In the genomic region with DNA sequence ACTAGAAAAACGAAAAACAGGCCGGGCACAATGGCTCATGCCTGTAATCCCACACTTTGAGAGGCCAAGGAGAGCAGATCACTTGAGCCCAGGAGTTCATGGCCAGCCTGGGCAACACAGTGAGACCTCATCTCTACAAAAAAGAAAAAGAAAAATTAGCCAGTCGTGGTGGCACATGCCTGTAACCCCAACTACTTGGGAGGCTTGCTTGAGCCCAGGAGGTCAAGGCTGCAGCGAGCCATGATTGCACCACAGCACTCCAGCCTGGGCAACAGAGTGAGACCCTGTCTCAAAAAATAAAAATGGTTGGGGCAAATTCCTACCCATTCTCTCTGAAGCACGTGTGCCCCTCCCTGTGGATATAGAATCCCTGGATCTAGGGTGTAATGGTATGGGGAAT, we compare ENCODE assay signal across 17 cellular contexts. TPM values are rescaled to one million over a fixed set of nuclear protein-coding genes. Genes with fewer than 3 reads are reported as not detected.
DNase-seq lines count a peak whose midpoint lies in the region; ATAC-seq and TF ChIP-seq lines count a peak whose summit lies in the region.
"Had no signal": no experiment of that assay in that cellular context is flagged by ENCODE, and none has a peak within 500 bp of the region (broad histone marks: within the 10 kb centered on the region; RNA-seq: fewer than 3 reads in every experiment).

No MANE protein-coding gene starts in this region.

- peak overlapping the region; percentile 22 for H3K27ac Mint-ChIP-seq in central memory CD8-positive, alpha-beta T cell (ENCODE audit: low read depth)

- H3K27me3 ChIP-seq in right atrium auricular region, result no peaks in the 10 kb centered on the region
- no peaks in the 10 kb centered on the region for H3K27me3 ChIP-seq in right cardiac atrium (ENCODE audit: control insufficient read depth, insufficient read depth)
- no peaks in the 10 kb centered on the region for H3K27me3 ChIP-seq in psoas muscle (ENCODE audit: insufficient read depth in 3 of 3, low read length in 2 of 3)
- no peaks in the 10 kb centered on the region for H3K27me3 ChIP-seq in uterus
- H3K27me3 ChIP-seq: esophagus squamous epithelium had no signal

- peaks cover 14% of the 10 kb centered on the region for H3K4me1 Mint-ChIP-seq in central memory CD8-positive, alpha-beta T cell

- H3K4me3 ChIP-seq in right atrium auricular region, result no peak overlapping the region
- no peak overlapping the region for H3K4me3 ChIP-seq in right cardiac atrium (ENCODE audit: low read length)
- H3K4me3 ChIP-seq in psoas muscle, result no peak overlapping the region
- no peak overlapping the region for H3K4me3 ChIP-seq in uterus

- no peaks in the 10 kb centered on the region for H3K9me3 ChIP-seq in right atrium auricular region
- no peaks in the 10 kb centered on the region for H3K9me3 ChIP-seq in right cardiac atrium (ENCODE audit: control insufficient read depth, low read length)
- H3K9me3 ChIP-seq in psoas muscle, result no peaks in the 10 kb centered on the region
- H3K9me3 ChIP-seq in uterus, result no peaks in the 10 kb centered on the region
- H3K9me3 ChIP-seq: esophagus squamous epithelium had no signal

- TF ChIP-seq CTCF in right atrium auricular region (IDR thresholded peaks at IDR 0.05) (no peak), psoas muscle (IDR thresholded peaks at IDR 0.05) (no peak), uterus (IDR thresholded peaks at IDR 0.05) (no peak)

- ATAC-seq in right cardiac atrium, result no peak
- ATAC-seq in central memory CD8-positive, alpha-beta T cell (replicated peaks; ENCODE audit: extremely low read depth, poor library complexity, severe bottlenecking), result no peak
- ATAC-seq in psoas muscle, result no peak
- ATAC-seq in HG03432 (IDR thresholded peaks at IDR 0.05; ENCODE audit: unreplicated experiment), result no peak
- no peak for ATAC-seq in esophagus mucosa

- H3K4me3 Mint-ChIP-seq in central memory CD8-positive, alpha-beta T cell, result peak overlapping the region; percentile 27

- H3K36me3 ChIP-seq in right atrium auricular region (no peaks in the 10 kb centered on the region), psoas muscle (ENCODE audit: insufficient read depth in 1 of 2, low read depth in 1 of 2) (no peaks in the 10 kb centered on the region), uterus (no peaks in the 10 kb centered on the region)
- H3K36me3 ChIP-seq: esophagus squamous epithelium had no signal

- 90% methylated on average over 5 of the region's 5 CpGs for WGBS in right cardiac atrium
- WGBS in psoas muscle, 3 donors, result 88 to 96% (median 92%) methylated on average over 5 of the region's 5 CpGs

- no peak for TF ChIP-seq POLR2A in uterus (IDR thresholded peaks at IDR 0.05)

- H3K36me3 Mint-ChIP-seq in central memory CD8-positive, alpha-beta T cell (ENCODE audit: insufficient read depth), result peaks cover 6% of the 10 kb centered on the region

- intact Hi-C loops in right cardiac atrium (cut with DNase I), result loop anchor here in 1 of 4 donors (10.0 kb wide), 1 partner anchor 84 kb away; the partner anchor contains the start of gene STXBP1
- intact Hi-C loops in psoas muscle (cut with DNase I), result loop anchor here in 1 of 2 donors (2.0 kb wide), 1 partner anchor 14 kb away; no protein-coding TSS in a partner anchor
- intact Hi-C loops in uterus (cut with DNase I; ENCODE audit: low total_unique reads), result no loop called here

- no peaks in the 10 kb centered on the region for H3K9me3 Mint-ChIP-seq in central memory CD8-positive, alpha-beta T cell

- H3K4me1 ChIP-seq in right atrium auricular region (peaks cover 0 to 8% of the 10 kb centered on the region in 2 donors), right cardiac atrium (ENCODE audit: control insufficient read depth, insufficient read depth, low read length) (no peaks in the 10 kb centered on the region), psoas muscle (peaks cover 19% of the 10 kb centered on the region), uterus (no peaks in the 10 kb centered on the region)

- no peak for DNase-seq in right atrium auricular region (ENCODE audit: low spot score)
- DNase-seq in right cardiac atrium, result no peak
- DNase-seq in central memory CD8-positive, alpha-beta T cell (ENCODE audit: low spot score in 2 of 2), result no peak
- DNase-seq in psoas muscle, result no peak
- DNase-seq in uterus, result no peak
- no peak for DNase-seq in DMS53 treated with DMSO at 0.1 percent for 48 hours (lab: John Stamatoyannopoulos, UW; ENCODE audit: unreplicated experiment)
- DNase-seq: EL, esophagus squamous epithelium, mammary epithelial cell, MV-4-11, NCI-H2029 treated with DMSO at 0.1 percent for 48 hours, NCI-H510A had no signal

- H3K27me3 Mint-ChIP-seq in central memory CD8-positive, alpha-beta T cell, result no peaks in the 10 kb centered on the region

- H3K27ac ChIP-seq in right atrium auricular region, result peak overlapping the region; percentile 84 to 89
- H3K27ac ChIP-seq in right cardiac atrium (ENCODE audit: low read length), result no peak overlapping the region
- peak overlapping the region; percentile 88 for H3K27ac ChIP-seq in psoas muscle
- H3K27ac ChIP-seq in uterus, result peak overlapping the region; percentile 79 to 88

RNA-seq across cellular contexts. Expression of gene CFAP157, which starts 8.4 kb away (rescaled TPM):
- total RNA-seq in right atrium auricular region (not detected), right cardiac atrium (not detected), psoas muscle (under 1 TPM in 1 of 4 donors, not detected in 3; 0.10 TPM), uterus (1 to 10 TPM in 3 of 4 donors, not detected in 1; 2.1 to 5.4 (median 4.4) TPM), esophagus mucosa (not detected)
- polyA plus RNA-seq in right cardiac atrium (0.18 TPM), psoas muscle (under 1 TPM; 0.18 to 0.34 (median 0.27) TPM)
- total RNA-seq: H1, mammary epithelial cell, pulmonary artery endothelial cell, Right ventricle myocardium inferior had no signal
- polyA plus RNA-seq: H1, mammary epithelial cell had no signal

RNA-seq across cellular contexts. Expression of gene PTRH1, which starts 17.1 kb away (rescaled TPM):
- total RNA-seq in right atrium auricular region (10 to 100 TPM; 16.5 to 16.7 TPM), right cardiac atrium (10 to 100 TPM in 3 of 4 donors, 1 to 10 TPM in 1; 8.7 to 15.0 (median 11.6) TPM), psoas muscle (10 to 100 TPM in 3 of 4 donors, 1 to 10 TPM in 1; 7.9 to 37.7 (median 13.3) TPM), uterus (10 to 100 TPM in 2 of 4 donors, 1 to 10 TPM in 2; 3.8 to 18.4 (median 10.4) TPM), esophagus mucosa (7.9 TPM)
- polyA plus RNA-seq in right cardiac atrium (16.3 TPM), psoas muscle (10 to 100 TPM; 21.8 to 44.6 (median 36.2) TPM)

RNA-seq across cellular contexts. Expression of gene TTC16, which starts 17.5 kb away (rescaled TPM):
- total RNA-seq in right atrium auricular region (under 1 TPM; 0.11 to 0.16 TPM), right cardiac atrium (under 1 TPM in 3 of 4 donors, not detected in 1; 0.06 to 0.14 (median 0.11) TPM), psoas muscle (under 1 TPM in 1 of 4 donors, not detected in 3; 0.10 TPM), uterus (10 to 100 TPM in 1 of 4 donors, under 1 TPM in 2, not detected in 1; 0.48 to 12.6 (median 0.67) TPM), esophagus mucosa (not detected)
- polyA plus RNA-seq in right cardiac atrium (0.14 TPM), psoas muscle (under 1 TPM in 2 of 3 donors, not detected in 1; 0.01 to 0.03 TPM)
- total RNA-seq: H1, pulmonary artery endothelial cell had no signal

RNA-seq across cellular contexts. Expression of gene TOR2A, which starts 36.7 kb away (rescaled TPM):
- 1 to 10 TPM; 3.9 to 7.0 TPM for total RNA-seq in right atrium auricular region
- 1 to 10 TPM; 3.1 to 3.9 (median 3.5) TPM for total RNA-seq in right cardiac atrium
- polyA plus RNA-seq in right cardiac atrium, result 3.7 TPM
- 1 to 10 TPM; 2.8 to 6.7 (median 4.0) TPM for total RNA-seq in psoas muscle
- 1 to 10 TPM; 4.6 to 6.9 (median 5.0) TPM for polyA plus RNA-seq in psoas muscle
- total RNA-seq in uterus, result 10 to 100 TPM in 2 of 4 donors, 1 to 10 TPM in 2; 2.0 to 73.8 (median 7.0) TPM
- 9.5 TPM for total RNA-seq in esophagus mucosa
